In the genomic region with DNA sequence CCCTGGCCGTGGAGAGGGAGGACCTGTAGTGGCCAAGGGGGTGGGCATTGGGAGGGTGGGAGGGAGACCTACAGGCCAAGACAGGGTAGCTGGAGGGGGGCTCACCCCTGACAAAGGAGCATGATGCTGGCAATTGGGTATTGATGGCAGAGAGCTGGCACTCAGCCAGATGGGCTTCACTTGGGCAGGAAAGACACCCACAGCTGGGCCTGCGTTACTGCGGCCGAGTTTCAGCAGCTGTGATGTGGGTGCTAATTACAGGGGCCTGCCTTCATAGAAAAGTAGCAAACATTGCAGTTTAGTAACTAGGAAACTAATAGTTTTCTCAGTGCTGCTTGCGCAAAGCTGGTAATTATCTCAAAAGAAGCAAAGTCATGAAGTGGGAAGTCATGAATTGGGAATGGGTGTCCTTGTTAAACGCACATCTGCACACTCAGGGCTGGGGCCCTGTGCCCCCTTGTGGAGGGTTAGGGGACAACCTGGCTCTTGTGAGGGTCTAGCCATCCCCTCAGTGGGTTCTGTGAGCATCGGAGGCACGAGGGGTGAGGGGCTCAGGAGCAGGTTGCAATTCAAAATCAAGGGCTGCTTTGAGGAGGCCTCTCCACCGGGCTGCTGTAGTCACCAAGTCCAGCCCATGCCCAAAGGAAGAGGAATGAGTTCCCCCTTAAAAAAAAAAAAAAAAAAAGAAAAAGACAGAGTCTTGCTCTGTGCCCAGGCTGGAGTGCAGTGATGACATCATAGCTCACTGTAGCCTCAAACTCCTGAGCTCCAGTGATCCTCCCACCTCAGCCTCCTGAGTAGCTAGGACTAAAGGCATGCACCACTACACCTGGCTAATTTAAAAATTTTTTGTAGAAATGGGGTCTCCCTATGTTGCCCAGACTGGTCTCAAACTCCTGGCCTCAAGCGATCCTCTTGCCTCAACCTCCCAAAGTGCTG, we compare ENCODE assay signal across 10 cellular contexts. TPM values are rescaled to one million over a fixed set of nuclear protein-coding genes. Genes with fewer than 3 reads are reported as not detected.
A peak's percentile ranks its signal among the peaks of the same experiment; 100 is the strongest.
DNase-seq lines count a peak whose midpoint lies in the region; ATAC-seq and TF ChIP-seq lines count a peak whose summit lies in the region.
"Had no signal": no experiment of that assay in that cellular context is flagged by ENCODE, and none has a peak within 500 bp of the region (broad histone marks: within the 10 kb centered on the region; RNA-seq: fewer than 3 reads in every experiment).

No MANE protein-coding gene starts in this region.

- no peaks in the 10 kb centered on the region for H3F3A ChIP-seq in DOHH2 (ENCODE audit: control insufficient read depth, insufficient read depth)

- peak; percentile 62 for TF ChIP-seq CTCF in DOHH2 (IDR thresholded peaks at IDR 0.05; ENCODE audit: low read depth, low read length, poor library complexity, severe bottlenecking)
- TF ChIP-seq CTCF in VCaP (conservative IDR thresholded peaks at IDR 0.05) = peak; percentile 50

- no peak overlapping the region for H3K4me3 ChIP-seq in DOHH2 (ENCODE audit: low read length)
- H3K4me3 ChIP-seq: left lung had no signal

- peaks cover 34% of the 10 kb centered on the region for H3K36me3 ChIP-seq in DOHH2 (ENCODE audit: control insufficient read depth, low read length)

- peaks cover 12% of the 10 kb centered on the region for H3K4me1 Mint-ChIP-seq in activated naive CD4-positive, alpha-beta T cell treated with anti-CD3 and anti-CD28 coated beads for 36 hours (ENCODE audit: low read depth)

- H3K4me3 Mint-ChIP-seq in activated naive CD4-positive, alpha-beta T cell treated with anti-CD3 and anti-CD28 coated beads for 36 hours = no peak overlapping the region
- H3K4me3 Mint-ChIP-seq: T-helper 2 cell treated with Interferon-gamma antibody and Interleukin-4, amounts not matched to agents 5 μg/mL and 100 μg/mL, for 36 hours had no signal

- H3K27ac Mint-ChIP-seq in activated naive CD4-positive, alpha-beta T cell treated with anti-CD3 and anti-CD28 coated beads for 36 hours = no peak overlapping the region
- H3K27ac Mint-ChIP-seq: T-helper 2 cell treated with Interferon-gamma antibody and Interleukin-4, amounts not matched to agents 5 μg/mL and 100 μg/mL, for 36 hours had no signal

- H3K9me3 Mint-ChIP-seq in activated naive CD4-positive, alpha-beta T cell treated with anti-CD3 and anti-CD28 coated beads for 36 hours = no peaks in the 10 kb centered on the region
- H3K9me3 Mint-ChIP-seq: T-helper 2 cell treated with Interferon-gamma antibody and Interleukin-4, amounts not matched to agents 5 μg/mL and 100 μg/mL, for 36 hours had no signal

- no peaks in the 10 kb centered on the region for H3K9me2 ChIP-seq in DOHH2 (replicated peaks; ENCODE audit: control insufficient read depth, low read length)

- intact Hi-C loops in activated naive CD4-positive, alpha-beta T cell treated with anti-CD3 and anti-CD28 coated beads for 36 hours (cut with micrococcal nuclease) = no loop called here

- no peak for ATAC-seq in esophagus mucosa
- ATAC-seq: left lung had no signal

- H3K9me3 ChIP-seq in DOHH2 (ENCODE audit: control insufficient read depth, insufficient read depth, low read length) = no peaks in the 10 kb centered on the region
- H3K9me3 ChIP-seq: left lung had no signal

- H3K36me3 Mint-ChIP-seq in activated naive CD4-positive, alpha-beta T cell treated with anti-CD3 and anti-CD28 coated beads for 36 hours (ENCODE audit: low read depth) = peaks cover 10% of the 10 kb centered on the region

- H3K4me1 ChIP-seq in DOHH2 (ENCODE audit: control insufficient read depth, low read length) = no peaks in the 10 kb centered on the region

- H3K27ac ChIP-seq in DOHH2 (ENCODE audit: low read depth, low read length) (no peak overlapping the region), VCaP (peak overlapping the region; percentile 99)
- H3K27ac ChIP-seq: left lung had no signal

- 0 out of 2 replicates have a peak, but pooled peaks cover 4% of the 10 kb centered on the region for H4K20me1 ChIP-seq in DOHH2 (ENCODE audit: control insufficient read depth, insufficient read depth, low read depth, low read length)

- CTCF ChIA-PET in activated naive CD4-positive, alpha-beta T cell treated with anti-CD3 and anti-CD28 coated beads for 36 hours (lab: Charles Lee) = interaction anchor here (0.7 to 1.1 kb wide), 3 partner anchors 47 to 291 kb away, joined by 3 to 5 read pairs (median 4); no protein-coding TSS in a partner anchor

- peak; percentile 66 for DNase-seq in HuH-7 (ENCODE audit: low spot score)
- DNase-seq in medulla oblongata (ENCODE audit: extremely low spot score) = peak; percentile 35
- DNase-seq in SHP77 (lab: John Stamatoyannopoulos, UW) = no peak
- DNase-seq in activated naive CD4-positive, alpha-beta T cell treated with anti-CD3 and anti-CD28 coated beads for 36 hours = no peak
- no peak for DNase-seq in stimulated activated CD8-positive, alpha-beta memory T cell treated with anti-CD3 and anti-CD28 coated beads, Interleukin-4, amount 100 ng/mL, for 48 hours

- H3K79me2 ChIP-seq in DOHH2 (ENCODE audit: control insufficient read depth, low read length) = no peaks in the 10 kb centered on the region

- no peaks in the 10 kb centered on the region for H3K27me3 ChIP-seq in DOHH2 (ENCODE audit: control insufficient read depth, low read length)
- H3K27me3 ChIP-seq: left lung had no signal

- H3K27me3 Mint-ChIP-seq in activated naive CD4-positive, alpha-beta T cell treated with anti-CD3 and anti-CD28 coated beads for 36 hours (ENCODE audit: low read depth) = no peaks in the 10 kb centered on the region

- no peak overlapping the region for H3K4me2 ChIP-seq in DOHH2 (ENCODE audit: low read length)

RNA-seq across cellular contexts. Expression of a gene that starts 24.4 kb away (rescaled TPM):
- total RNA-seq in activated naive CD4-positive, alpha-beta T cell treated with anti-CD3 and anti-CD28 coated beads for 36 hours = 10 to 100 TPM; 22.9 to 23.6 TPM
- total RNA-seq in esophagus mucosa = 11.7 TPM

RNA-seq across cellular contexts. Expression of a gene that starts 24.5 kb away (rescaled TPM):
- 10 to 100 TPM; 53.7 to 56.8 TPM for total RNA-seq in activated naive CD4-positive, alpha-beta T cell treated with anti-CD3 and anti-CD28 coated beads for 36 hours
- total RNA-seq in esophagus mucosa = 146 TPM

RNA-seq across cellular contexts. Expression of a gene that starts 50.6 kb away (rescaled TPM):
- 1 to 10 TPM; 2.0 to 2.6 TPM for total RNA-seq in activated naive CD4-positive, alpha-beta T cell treated with anti-CD3 and anti-CD28 coated beads for 36 hours
- total RNA-seq in esophagus mucosa = 3.1 TPM

RNA-seq across cellular contexts. Expression of a gene that starts 54.9 kb away (rescaled TPM):
- total RNA-seq in activated naive CD4-positive, alpha-beta T cell treated with anti-CD3 and anti-CD28 coated beads for 36 hours = 10 to 100 TPM; 16.0 to 19.0 TPM
- total RNA-seq in esophagus mucosa = 10.6 TPM

Comparison
In these comparisons a context has a peak if more than half of its experiments do, and no peak if none do; other contexts are left out.
1. DNase-seq: peak in HuH-7 (single experiment) and medulla oblongata (single experiment); none in SHP77 (0 of 2), activated naive CD4-positive, alpha-beta T cell treated with anti-CD3 and anti-CD28 coated beads for 36 hours (single experiment) and stimulated activated CD8-positive, alpha-beta memory T cell treated with anti-CD3 and anti-CD28 coated beads, Interleukin-4, amount 100 ng/mL, for 48 hours (single experiment).